Comparison of ENCODE assay signal across 9 cellular contexts in genomic region chr3:46713898-46714552, GRCh38. TPM values are rescaled to one million over a fixed set of nuclear protein-coding genes. Genes with fewer than 3 reads are reported as not detected.
DNase-seq lines count a peak whose midpoint lies in the region; ATAC-seq lines count a peak whose summit lies in the region.
"Had no signal": no experiment of that assay in that cellular context is flagged by ENCODE, and none has a peak within 500 bp of the region (broad histone marks: within the 10 kb centered on the region; RNA-seq: fewer than 3 reads in every experiment).

No MANE protein-coding gene starts in this region.

- H2BK15ac ChIP-seq in neuronal stem cell (ENCODE audit: low read length) = no peak overlapping the region

- no peaks in the 10 kb centered on the region for H3K27me3 ChIP-seq in neuronal stem cell (ENCODE audit: control insufficient read depth in 3 of 3, insufficient read depth in 3 of 3, low read depth in 1 of 3, low read length in 3 of 3)

- no peaks in the 10 kb centered on the region for H3K4me1 ChIP-seq in neuronal stem cell (ENCODE audit: control insufficient read depth in 2 of 2, insufficient read depth in 1 of 2, low read depth in 1 of 2, low read length in 2 of 2)

- H3K4ac ChIP-seq in neuronal stem cell (ENCODE audit: low read length) = no peak overlapping the region

- no peak overlapping the region for H3K4me2 ChIP-seq in neuronal stem cell (ENCODE audit: insufficient read depth, low read length, poor library complexity, severe bottlenecking)

- peak; percentile 60 for ATAC-seq in GM18867 (IDR thresholded peaks at IDR 0.05; ENCODE audit: unreplicated experiment)

- H3K18ac ChIP-seq in neuronal stem cell (ENCODE audit: low read length) = peak overlapping the region; percentile 15

- no peak overlapping the region for H3K9ac ChIP-seq in neuronal stem cell (ENCODE audit: low read depth, low read length, poor library complexity)

- no peak overlapping the region for H4K91ac ChIP-seq in neuronal stem cell (ENCODE audit: low read depth, low read length, poor library complexity)

- no peaks in the 10 kb centered on the region for H3K36me3 ChIP-seq in neuronal stem cell (replicated peaks in 1 of 2; ENCODE audit: control insufficient read depth in 2 of 2, insufficient read depth in 2 of 2, low read length in 2 of 2)

- peak overlapping the region; percentile 40 for H3K23ac ChIP-seq in neuronal stem cell (ENCODE audit: low read depth, low read length, poor library complexity)

- no peak overlapping the region for H2BK12ac ChIP-seq in neuronal stem cell (ENCODE audit: low read length)

- H3K14ac ChIP-seq in neuronal stem cell (ENCODE audit: low read length) = no peak overlapping the region

- H4K8ac ChIP-seq in neuronal stem cell (ENCODE audit: low read depth, low read length) = no peak overlapping the region

- in situ Hi-C loops in G401 (cut with HindIII; ENCODE audit: low sequenced_read_pairs) (no loop called here), ACHN (cut with HindIII; ENCODE audit: low pct_ligation_motif_present, low pct_unique_long_range_greater_than_20kb, low sequenced_read_pairs) (no loop called here)

- H2BK5ac ChIP-seq in neuronal stem cell (ENCODE audit: low read length) = no peak overlapping the region

- no peak overlapping the region for H2BK120ac ChIP-seq in neuronal stem cell (ENCODE audit: low read depth, low read length)

- H2AK5ac ChIP-seq in neuronal stem cell (ENCODE audit: low read depth, low read length) = no peak overlapping the region

- H3K79me1 ChIP-seq in neuronal stem cell (ENCODE audit: low read depth, low read length) = no peaks in the 10 kb centered on the region

- H3K27ac ChIP-seq in neuronal stem cell (replicated peaks; ENCODE audit: low read length) = no peak overlapping the region

- WGBS in neuronal stem cell (ENCODE audit: extremely low coverage in 2 of 2, insufficient read length in 2 of 2, insufficient replicate concordance in 1 of 2), 2 donors = no CpG with 5 or more reads among the region's 22 CpGs

- no peak overlapping the region for H2AFZ ChIP-seq in neuronal stem cell (ENCODE audit: low read length)

- H3K9me3 ChIP-seq in neuronal stem cell (replicated peaks in 1 of 2; ENCODE audit: control insufficient read depth in 2 of 2, insufficient read depth in 1 of 2, low read depth in 1 of 2, low read length in 2 of 2) = no peaks in the 10 kb centered on the region

- DNase-seq in G401 (ENCODE audit: low spot score) = peak; percentile 44
- DNase-seq in NCI-H1092 treated with DMSO at 0.1 percent for 48 hours (lab: John Stamatoyannopoulos, UW) = peak; percentile 28
- no peak for DNase-seq in neuronal stem cell (ENCODE audit: low spot score)
- DNase-seq in AG20443 (ENCODE audit: low spot score) = no peak
- no peak for DNase-seq in MV-4-11 (lab: John Stamatoyannopoulos, UW)
- no peak for DNase-seq in ACHN

- H3K4me3 ChIP-seq in neuronal stem cell (ENCODE audit: low read length in 2 of 2) = no peak overlapping the region

RNA-seq across cellular contexts. Expression of gene PRSS50, which starts 3.6 kb away (rescaled TPM):
- not detected in 2 replicates for total RNA-seq in G401 (2014; rRNA removed; shearing (Covaris generic))
- 0.64 TPM for polyA plus RNA-seq in neuronal stem cell (2013, experiment 1 of 2)
- polyA plus RNA-seq in neuronal stem cell (2013, experiment 2 of 2) = 0.57 TPM
- total RNA-seq: activated CD8-positive, alpha-beta memory T cell treated with anti-CD3 and anti-CD28 coated beads for 36 hours; natural killer cell treated with Interleukin-12 subunit alpha and Interleukin-12 subunit beta and Interleukin-15 and Interleukin-18, amount 100 ng/mL, for 72 hours had no signal

RNA-seq across cellular contexts. Expression of gene TMIE, which starts 12.8 kb away (rescaled TPM):
- not detected in 2 replicates for total RNA-seq in G401 (2014; rRNA removed; shearing (Covaris generic))
- 0.26 TPM for polyA plus RNA-seq in neuronal stem cell (2013, experiment 1 of 2)
- polyA plus RNA-seq in neuronal stem cell (2013, experiment 2 of 2) = 0.30 TPM
- total RNA-seq: natural killer cell treated with Interleukin-12 subunit alpha and Interleukin-12 subunit beta and Interleukin-15 and Interleukin-18, amount 100 ng/mL, for 72 hours had no signal

RNA-seq across cellular contexts. Expression of gene ALS2CL, which starts 20.5 kb away (rescaled TPM):
- total RNA-seq in G401 (2014; rRNA removed; shearing (Covaris generic)) = 0.20 and 0.31 TPM in 2 replicates
- polyA plus RNA-seq in neuronal stem cell (2013, experiment 1 of 2) = 0.78 TPM
- 0.60 TPM for polyA plus RNA-seq in neuronal stem cell (2013, experiment 2 of 2)

Comparison
In these comparisons a context has a peak if more than half of its experiments do, and no peak if none do; other contexts are left out.
1. DNase-seq: peak in G401 (single experiment) and NCI-H1092 treated with DMSO at 0.1 percent for 48 hours (single experiment); none in neuronal stem cell (single experiment), AG20443 (single experiment), MV-4-11 (single experiment) and ACHN (single experiment).